ENCODE assay signal across 10 cellular contexts in the genomic region with DNA sequence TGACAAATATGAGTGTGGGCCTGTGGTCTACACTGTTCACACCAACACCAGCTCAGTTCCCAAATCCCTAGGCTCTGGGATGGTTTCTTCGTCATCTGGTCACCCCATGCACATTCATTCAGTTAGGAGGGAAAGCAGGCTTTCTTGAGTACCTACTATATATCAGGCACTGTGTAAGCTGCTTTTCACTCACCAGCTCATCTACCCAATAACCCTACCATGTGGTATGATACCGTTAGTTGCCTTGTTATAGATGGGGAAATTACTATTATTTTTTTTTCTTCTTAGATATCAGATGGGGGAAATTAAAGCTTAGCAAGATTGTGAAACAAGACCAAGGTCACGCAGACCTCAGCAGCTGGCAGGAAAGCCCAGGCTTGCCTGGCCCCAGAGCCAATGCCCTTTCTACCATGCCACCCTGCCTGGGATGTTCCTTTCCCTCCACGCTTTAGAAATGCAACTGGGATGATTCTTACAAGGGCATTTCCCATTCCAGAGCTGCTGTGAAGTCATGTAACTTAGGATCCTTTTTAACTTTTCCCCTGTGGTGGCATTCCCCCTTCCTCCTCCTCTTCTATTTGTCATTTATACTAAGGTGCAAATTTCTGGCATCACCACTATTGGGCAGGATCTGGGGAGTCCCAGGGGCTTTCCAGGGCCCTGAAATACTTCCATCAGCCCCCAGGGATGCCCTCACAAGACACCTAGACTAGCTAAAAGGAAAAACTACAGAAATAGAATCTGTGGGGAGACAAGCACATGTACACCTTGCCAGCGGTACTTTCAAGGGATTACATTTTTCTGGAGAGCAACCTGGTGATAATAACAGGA.
DNase-seq lines count a peak whose midpoint lies in the region; ATAC-seq and TF ChIP-seq lines count a peak whose summit lies in the region.
"Had no signal": no experiment of that assay in that cellular context is flagged by ENCODE, and none has a peak within 500 bp of the region (broad histone marks: within the 10 kb centered on the region; RNA-seq: fewer than 3 reads in every experiment).

No MANE protein-coding gene starts in this region.

- H3K27me3 ChIP-seq in mesendoderm (ENCODE audit: insufficient read depth, low read length, poor library complexity) (no peaks in the 10 kb centered on the region), transverse colon (no peaks in the 10 kb centered on the region)
- H3K27me3 ChIP-seq: brain microvascular endothelial cell had no signal

- peak overlapping the region; percentile 1 for H3K18ac ChIP-seq in mesendoderm (ENCODE audit: low read length)

- H3K4me1 Mint-ChIP-seq in WTC11 = peaks cover 55% of the 10 kb centered on the region

- no peak overlapping the region for H2BK120ac ChIP-seq in mesendoderm (ENCODE audit: low read depth, low read length)

- H3K79me2 ChIP-seq in mesendoderm (ENCODE audit: control insufficient read depth, insufficient read depth, low read length) = no peaks in the 10 kb centered on the region

- H3K4ac ChIP-seq in mesendoderm (ENCODE audit: low read depth, low read length) = no peak overlapping the region

- no peak for TF ChIP-seq EP300 in transverse colon (IDR thresholded peaks at IDR 0.05; ENCODE audit: low read depth)

- intact Hi-C loops in transverse colon (cut with DNase I; ENCODE audit: low total_unique reads) (no loop called here), head of caudate nucleus (cut with DNase I) (no loop called here)

- no peak overlapping the region for H3K9ac ChIP-seq in mesendoderm (ENCODE audit: low read length)

- peaks cover 8% of the 10 kb centered on the region for H3K4me1 ChIP-seq in mesendoderm (ENCODE audit: control insufficient read depth, low read depth, low read length)
- H3K4me1 ChIP-seq in transverse colon = peaks cover 22 to 51% (median 35%) of the 10 kb centered on the region in 4 donors

- H3K23ac ChIP-seq in mesendoderm (ENCODE audit: low read length) = no peak overlapping the region

- TF ChIP-seq CTCF in WTC11 (IDR thresholded peaks at IDR 0.05) = no peak
- no peak for TF ChIP-seq CTCF in transverse colon (IDR thresholded peaks at IDR 0.05)

- peak overlapping the region; percentile 64 for H2AK5ac ChIP-seq in mesendoderm (ENCODE audit: low read length)

- POLR2A ChIA-PET in WTC11 (lab: Charles Lee) = no interaction called here

- no peaks in the 10 kb centered on the region for H3K9me3 ChIP-seq in transverse colon

- H3K9me3 Mint-ChIP-seq in WTC11 = no peaks in the 10 kb centered on the region

- H2BK15ac ChIP-seq in mesendoderm (replicated peaks; ENCODE audit: low read depth) = no peak overlapping the region

- TF ChIP-seq POLR2A in transverse colon (IDR thresholded peaks at IDR 0.05) = no peak

- H3K36me3 ChIP-seq in mesendoderm (ENCODE audit: control insufficient read depth, insufficient read depth, low read length) (no peaks in the 10 kb centered on the region), transverse colon (no peaks in the 10 kb centered on the region)
- H3K36me3 ChIP-seq: brain microvascular endothelial cell had no signal

- H4K5ac ChIP-seq in mesendoderm (ENCODE audit: low read length) = no peak overlapping the region

- WGBS in mesendoderm (ENCODE audit: extremely low coverage, insufficient coverage, low lambda C conversion rate) = no CpG with 5 or more reads among the region's 5 CpGs
- 81 to 85% methylated on average over 3 to 5 of the region's 5 CpGs for WGBS in transverse colon (ENCODE audit: low coverage in 1 of 2), 2 donors

- CTCF ChIA-PET in WTC11 (lab: Charles Lee) = interaction anchor here (0.7 to 10.5 kb wide), 5 partner anchors 13 to 64 kb away, joined by 3 to 54 read pairs (median 3); no protein-coding TSS in a partner anchor

- H3K79me1 ChIP-seq in mesendoderm (ENCODE audit: low read length) = no peaks in the 10 kb centered on the region

- H3K27ac Mint-ChIP-seq in WTC11 = peak overlapping the region; percentile 47

- H3K4me3 ChIP-seq in mesendoderm (ENCODE audit: low read length) (no peak overlapping the region), transverse colon (no peak overlapping the region)

- H3K27ac ChIP-seq in mesendoderm (ENCODE audit: low read depth, low read length) (no peak overlapping the region), transverse colon (peak overlapping the region in 3 of 4 donors; percentile 8 to 17 (median 11))
- H3K27ac ChIP-seq: brain microvascular endothelial cell had no signal

- peak; percentile 31 for DNase-seq in stimulated activated CD4-positive, alpha-beta T cell treated with anti-CD3 and anti-CD28 coated beads, Interleukin-15, amount 100 ng/mL, for 24 hours
- no peak for DNase-seq in stimulated activated CD4-positive, alpha-beta T cell treated with anti-CD3 and anti-CD28 coated beads, Interleukin-4, amount 100 ng/mL, for 4 hours
- DNase-seq in WTC11 (ENCODE audit: low spot score) (no peak), mesendoderm (no peak), transverse colon (no peak), head of caudate nucleus (no peak), iPS-NIHi11 (ENCODE audit: low spot score) (no peak)
- DNase-seq: brain microvascular endothelial cell, NCI-H2227 treated with DMSO at 0.1 percent for 48 hours had no signal

- no peaks in the 10 kb centered on the region for H3K27me3 Mint-ChIP-seq in WTC11 (ENCODE audit: low read depth)

- no peak overlapping the region for H3K4me2 ChIP-seq in mesendoderm (ENCODE audit: low read length)

- H3K4me3 Mint-ChIP-seq in WTC11 = no peak overlapping the region

- H3K56ac ChIP-seq in mesendoderm (ENCODE audit: low read length) = no peak overlapping the region

- H4K8ac ChIP-seq in mesendoderm (ENCODE audit: low read depth, low read length) = no peak overlapping the region

- H2BK5ac ChIP-seq in mesendoderm (ENCODE audit: low read length) = no peak overlapping the region

- ATAC-seq in WTC11 (peak; percentile 16), HG03354 (IDR thresholded peaks at IDR 0.05; ENCODE audit: poor library complexity, severe bottlenecking, unreplicated experiment) (no peak)

- in situ Hi-C loops in transverse colon (cut with MboI; ENCODE audit: low pct_ligation_motif_present in 1 of 4, low pct_unique_long_range_greater_than_20kb in 1 of 4, low sequenced_read_pairs in 3 of 4) = loop anchor here in 2 of 4 donors (25.0 kb wide), 2 partner anchors 363 to 488 kb away; no protein-coding TSS in a partner anchor

- no peaks in the 10 kb centered on the region for H3K36me3 Mint-ChIP-seq in WTC11

TF ChIP-seq in WTC11, 78 proteins besides CTCF, POLR2A, EP300 and RAD21:
- TF ChIP-seq TP53 (CRISPR knock-in tag; IDR thresholded peaks at IDR 0.05) (no peak), PRRX2 (CRISPR knock-in tag; IDR thresholded peaks at IDR 0.05) (no peak), ZNF232 (CRISPR knock-in tag; IDR thresholded peaks at IDR 0.05) (no peak), ZNF138 (CRISPR knock-in tag; conservative IDR thresholded peaks at IDR 0.05) (no peak)
- TF ChIP-seq, protein P1, sequence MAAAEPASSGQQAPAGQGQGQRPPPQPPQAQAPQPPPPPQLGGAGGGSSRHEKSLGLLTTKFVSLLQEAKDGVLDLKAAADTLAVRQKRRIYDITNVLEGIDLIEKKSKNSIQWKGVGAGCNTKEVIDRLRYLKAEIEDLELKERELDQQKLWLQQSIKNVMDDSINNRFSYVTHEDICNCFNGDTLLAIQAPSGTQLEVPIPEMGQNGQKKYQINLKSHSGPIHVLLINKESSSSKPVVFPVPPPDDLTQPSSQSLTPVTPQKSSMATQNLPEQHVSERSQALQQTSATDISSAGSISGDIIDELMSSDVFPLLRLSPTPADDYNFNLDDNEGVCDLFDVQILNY (CRISPR knock-in tag; IDR thresholded peaks at IDR 0.05) = no peak
- TF ChIP-seq, protein P2, sequence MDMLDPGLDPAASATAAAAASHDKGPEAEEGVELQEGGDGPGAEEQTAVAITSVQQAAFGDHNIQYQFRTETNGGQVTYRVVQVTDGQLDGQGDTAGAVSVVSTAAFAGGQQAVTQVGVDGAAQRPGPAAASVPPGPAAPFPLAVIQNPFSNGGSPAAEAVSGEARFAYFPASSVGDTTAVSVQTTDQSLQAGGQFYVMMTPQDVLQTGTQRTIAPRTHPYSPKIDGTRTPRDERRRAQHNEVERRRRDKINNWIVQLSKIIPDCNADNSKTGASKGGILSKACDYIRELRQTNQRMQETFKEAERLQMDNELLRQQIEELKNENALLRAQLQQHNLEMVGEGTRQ (CRISPR knock-in tag; IDR thresholded peaks at IDR 0.05) = no peak
